In genomic region chr20:35147575-35148071, GRCh38 we compare ENCODE assay signal across 8 cellular contexts. TPM values are rescaled to one million over a fixed set of nuclear protein-coding genes. Genes with fewer than 3 reads are reported as not detected.
A peak's percentile ranks its signal among the peaks of the same experiment; 100 is the strongest.
DNase-seq lines count a peak whose midpoint lies in the region; ATAC-seq and TF ChIP-seq lines count a peak whose summit lies in the region.
"Not testable (repeated sequence)": the region's sequence is repeated elsewhere in the genome, so short reads cannot be mapped to it uniquely, and the experiment has no call there.

No MANE protein-coding gene starts in this region.

- H3K27ac ChIP-seq in OCI-LY3 (ENCODE audit: low read length) (peak overlapping the region; percentile 55), right lobe of liver (peak overlapping the region; percentile 74 to 90 (median 86)), spleen (peak overlapping the region; percentile 76 to 95 (median 88))

- H3K27me3 ChIP-seq in BE2C; OCI-LY3 (ENCODE audit: low read depth, low read length); endocrine pancreas (ENCODE audit: control insufficient read depth, insufficient read depth, low read length); right lobe of liver; spleen (replicated peaks in 1 of 7): not testable (repeated sequence)

- intact Hi-C loops in right lobe of liver (cut with DNase I), result loop anchor here (10.0 kb wide), 2 partner anchors 53 to 127 kb away; partner anchors contain the start of genes MMP24OS (in 1 of the 2) and TRPC4AP (in 1 of the 2)
- intact Hi-C loops in spleen (cut with DNase I; ENCODE audit: low total_unique reads), result loop anchor here (10.0 kb wide), 1 partner anchor 57 kb away; no protein-coding TSS in a partner anchor

- WGBS in right lobe of liver (ENCODE audit: insufficient coverage, low coverage, low lambda C conversion rate, missing lambda C conversion rate), result under 1% methylated on average over 18 of the region's 19 CpGs
- 0 to 4% (median 2%) methylated on average over 19 of the region's 19 CpGs for whole genome bisulfite sequencing in spleen, 5 donors

- not testable (repeated sequence) for TF ChIP-seq CTCF in BE2C (IDR thresholded peaks at IDR 0.05; ENCODE audit: low read depth, low read length); OCI-LY3 (IDR thresholded peaks at IDR 0.05; ENCODE audit: low read depth, low read length); right lobe of liver (IDR thresholded peaks at IDR 0.05); spleen (IDR thresholded peaks at IDR 0.05 in 8 of 11, conservative IDR thresholded peaks at IDR 0.05 in 3 of 11)

- TF ChIP-seq POLR2A in right lobe of liver (IDR thresholded peaks at IDR 0.05); spleen (IDR thresholded peaks at IDR 0.05): not testable (repeated sequence)

- H3K9me3 ChIP-seq in BE2C; OCI-LY3 (ENCODE audit: insufficient read depth, low read length); endocrine pancreas (ENCODE audit: control insufficient read depth, low read length); right lobe of liver; spleen: not testable (repeated sequence)

- H3K79me2 ChIP-seq in OCI-LY3 (ENCODE audit: low read length), result not testable (repeated sequence)

- peak overlapping the region; percentile 59 for H3K4me2 ChIP-seq in OCI-LY3 (ENCODE audit: low read length)

- H4K20me1 ChIP-seq in OCI-LY3 (ENCODE audit: insufficient read depth, low read length), result not testable (repeated sequence)

- ATAC-seq in GM19395 (IDR thresholded peaks at IDR 0.05; ENCODE audit: unreplicated experiment), result peak; percentile 16
- peak; percentile 26 for ATAC-seq in HG03159 (IDR thresholded peaks at IDR 0.05; ENCODE audit: unreplicated experiment)
- peak; percentile 10 to 26 (median 13) for ATAC-seq in right lobe of liver

- H3K9ac ChIP-seq in OCI-LY3 (ENCODE audit: low read length) (peak overlapping the region; percentile 85), endocrine pancreas (ENCODE audit: control insufficient read depth, insufficient read depth, low read length) (peak overlapping the region; percentile 67)

- H3K4me3 ChIP-seq in BE2C (ENCODE audit: low read depth, low read length) (peak overlapping the region; percentile 94), OCI-LY3 (ENCODE audit: low read length) (peak overlapping the region; percentile 88), endocrine pancreas (ENCODE audit: control insufficient read depth, insufficient read depth, low read length) (peak overlapping the region; percentile 77), right lobe of liver (peak overlapping the region; percentile 63 to 73 (median 71)), spleen (peak overlapping the region; percentile 76 to 98 (median 82))

- H3K4me1 ChIP-seq in BE2C; endocrine pancreas (ENCODE audit: control insufficient read depth, insufficient read depth, low read length): not testable (repeated sequence)
- H3K4me1 ChIP-seq in OCI-LY3 (ENCODE audit: low read length) (peaks cover 25% of the 10 kb centered on the region), right lobe of liver (peaks cover 0 to 21% (median 6%) of the 10 kb centered on the region in 4 donors), spleen (peaks cover 23 to 57% (median 38%) of the 10 kb centered on the region in 6 donors)

- H2AFZ ChIP-seq in OCI-LY3 (ENCODE audit: low read depth, low read length), result peak overlapping the region; percentile 86

- not testable (repeated sequence) for DNase-seq in BE2C
- peak; percentile 23 for DNase-seq in activated T-cell treated with anti-CD3 and anti-CD28 coated beads, Interleukin-2, amount 50 U/mL, for 1 hour
- DNase-seq in right lobe of liver (peak in 1 of 3 donors; percentile 25), spleen (peak; percentile 81)

- not testable (repeated sequence) for H3K36me3 ChIP-seq in BE2C; OCI-LY3 (replicated peaks; ENCODE audit: low read depth, low read length); endocrine pancreas (ENCODE audit: control insufficient read depth, insufficient read depth, low read length); right lobe of liver
- H3K36me3 ChIP-seq in spleen, result peaks cover 0 to 24% (median 13%) of the 10 kb centered on the region in 6 donors

RNA-seq across cellular contexts. Expression of gene EDEM2, which starts 0.5 kb away (rescaled TPM):
- polyA plus RNA-seq in BE2C (2012; ENCODE audit: insufficient read depth, insufficient read length, low read depth), result 11.8 TPM
- total RNA-seq in right lobe of liver (10 to 100 TPM; 20.1 to 28.0 (median 23.9) TPM), spleen (10 to 100 TPM; 30.7 to 37.5 (median 34.3) TPM)
- polyA plus RNA-seq in spleen, result 10 to 100 TPM; 18.3 to 28.4 (median 25.4) TPM

RNA-seq across cellular contexts. Expression of gene PROCR, which starts 24.2 kb away (rescaled TPM):
- 13.2 TPM for polyA plus RNA-seq in BE2C (2012; ENCODE audit: insufficient read depth, insufficient read length, low read depth)
- total RNA-seq in right lobe of liver, result 10 to 100 TPM in 1 of 6 experiments, 1 to 10 TPM in 5; 1.4 to 11.0 (median 2.6) TPM
- 100 to 1,000 TPM in 1 of 7 donors, 10 to 100 TPM in 6; 12.1 to 104 (median 31.2) TPM for total RNA-seq in spleen
- polyA plus RNA-seq in spleen, result 10 to 100 TPM in 1 of 3 donors, 1 to 10 TPM in 2; 5.0 to 13.7 (median 10.0) TPM

RNA-seq across cellular contexts. Expression of gene TRPC4AP, which starts 55.0 kb away (rescaled TPM):
- 66.6 TPM for polyA plus RNA-seq in BE2C (2012; ENCODE audit: insufficient read depth, insufficient read length, low read depth)
- total RNA-seq in right lobe of liver (10 to 100 TPM; 27.6 to 39.3 (median 34.6) TPM), spleen (10 to 100 TPM; 59.2 to 81.7 (median 67.1) TPM)
- polyA plus RNA-seq in spleen, result 10 to 100 TPM; 26.3 to 45.9 (median 34.9) TPM
